ENCODE assay signal across 9 cellular contexts in genomic region chr14:36662543-36663403, GRCh38. TPM values are rescaled to one million over a fixed set of nuclear protein-coding genes. Genes with fewer than 3 reads are reported as not detected.
DNase-seq lines count a peak whose midpoint lies in the region; ATAC-seq, FAIRE-seq and TF ChIP-seq lines count a peak whose summit lies in the region.
"Had no signal": no experiment of that assay in that cellular context is flagged by ENCODE, and none has a peak within 500 bp of the region (broad histone marks: within the 10 kb centered on the region; RNA-seq: fewer than 3 reads in every experiment).

No MANE protein-coding gene starts in this region.

- peak overlapping the region; percentile 59 to 90 for H3K9ac ChIP-seq in K562 (ENCODE audit: insufficient read depth in 1 of 2, low read depth in 2 of 2, low read length in 2 of 2)
- no peak overlapping the region for H3K9ac ChIP-seq in mucosa of rectum (ENCODE audit: low read depth in 1 of 2, low read length in 2 of 2)

- no peaks in the 10 kb centered on the region for H3K27me3 ChIP-seq in K562 (ENCODE audit: control insufficient read depth in 2 of 2, insufficient read depth in 2 of 2, low read length in 2 of 2)
- H3K27me3 ChIP-seq in mucosa of rectum (ENCODE audit: control insufficient read depth in 2 of 2, insufficient read depth in 2 of 2, low read length in 2 of 2): peaks cover 76 to 82% of the 10 kb centered on the region in 2 donors

- no peak for TF ChIP-seq EP300 in K562 (IDR thresholded peaks at IDR 0.05; ENCODE audit: low read length)

- H3K4me3 Mint-ChIP-seq in HFFc6: peak overlapping the region; percentile 89

- WGBS in K562 (ENCODE audit: insufficient coverage, low coverage, missing lambda C conversion rate): 71% methylated on average over 33 of the region's 71 CpGs

- CTCF ChIA-PET in K562 (lab: Yijun Ruan, JAX; ENCODE audit: low intra/inter-chr PET ratio): no interaction called here

- H3K9me3 ChIP-seq in K562 (replicated peaks; ENCODE audit: control insufficient read depth, insufficient read depth, low read depth, low read length): no peaks in the 10 kb centered on the region; the same call in 1 of the 2 replicates
- H3K9me3 ChIP-seq in mucosa of rectum (ENCODE audit: control insufficient read depth in 2 of 2, low read length in 2 of 2): no peaks in the 10 kb centered on the region

- H3K79me2 ChIP-seq in K562 (ENCODE audit: control insufficient read depth, insufficient read depth, low read length): peaks cover 6% of the 10 kb centered on the region; the same call in 2 of the 3 replicates

- no peaks in the 10 kb centered on the region for H4K20me1 ChIP-seq in K562 (replicated peaks; ENCODE audit: control insufficient read depth, insufficient read depth, low read length)

- no peak for TF ChIP-seq POLR2A in K562 (conservative IDR thresholded peaks at IDR 0.05)

- FAIRE-seq in K562 (lab: Jason Lieb, UNC): no peak
- FAIRE-seq: GM19239 had no signal

- peak; percentile 12 for TF ChIP-seq CTCF in AG09309 (IDR thresholded peaks at IDR 0.05; ENCODE audit: control insufficient read depth, insufficient read depth, low read depth, low read length, missing control alignments)
- TF ChIP-seq CTCF in HFFc6 (IDR thresholded peaks at IDR 0.05): no peak
- no peak for TF ChIP-seq CTCF in K562 (IDR thresholded peaks at IDR 0.05 in 2 of 3, conservative IDR thresholded peaks at IDR 0.05 in 1 of 3; ENCODE audit: insufficient read depth in 2 of 3, low read depth in 1 of 3, low read length in 3 of 3)

- H3K4me1 ChIP-seq in K562 (replicated peaks in 1 of 2; ENCODE audit: control insufficient read depth in 2 of 2, insufficient read depth in 2 of 2, low read length in 2 of 2): peaks cover 0 to 21% of the 10 kb centered on the region in 2 experiments; a peak in 2 of 5 replicates
- H3K4me1 ChIP-seq in mucosa of rectum (ENCODE audit: control insufficient read depth in 2 of 2, insufficient read depth in 2 of 2, low read length in 2 of 2): peaks cover 22 to 26% of the 10 kb centered on the region in 2 donors

- H3K9me3 Mint-ChIP-seq in HFFc6: peaks cover 6% of the 10 kb centered on the region; the same call in 1 of the 2 replicates

- H3K9me1 ChIP-seq in K562 (ENCODE audit: control insufficient read depth, insufficient read depth, low read length): no peaks in the 10 kb centered on the region

- BruUV-seq in K562 (replicated peaks; lab: Mats Ljungman, UMichigan): TSS peak; percentile 39

- no peak for TF ChIP-seq RAD21 in K562 (CRISPR knock-in tag; conservative IDR thresholded peaks at IDR 0.05 in 1 of 2, IDR thresholded peaks at IDR 0.05 in 1 of 2)

- H3K4me2 ChIP-seq in K562 (ENCODE audit: insufficient read depth, low read length): peak overlapping the region; percentile 87

- peak overlapping the region; percentile 95 for H2AFZ ChIP-seq in K562 (ENCODE audit: low read depth, low read length)

- peak; percentile 24 for ATAC-seq in K562
- ATAC-seq in GM19452 (IDR thresholded peaks at IDR 0.05; ENCODE audit: unreplicated experiment): no peak

- peaks cover 51% of the 10 kb centered on the region for H3K27me3 Mint-ChIP-seq in HFFc6 (ENCODE audit: insufficient read depth)

- peaks cover 30% of the 10 kb centered on the region for H3K4me1 Mint-ChIP-seq in HFFc6 (ENCODE audit: low read depth)

- POLR2A ChIA-PET in K562 (lab: Yijun Ruan, JAX): no interaction called here

- intact Hi-C loops in K562 (cut with micrococcal nuclease): loop anchor here (10.0 kb wide), 1 partner anchor 102 kb away; no protein-coding TSS in a partner anchor

- H3K36me3 ChIP-seq in K562 (ENCODE audit: control insufficient read depth, insufficient read depth, low read length): peaks cover 13% of the 10 kb centered on the region
- H3K36me3 ChIP-seq in mucosa of rectum (ENCODE audit: control insufficient read depth in 2 of 2, insufficient read depth in 2 of 2, low read length in 2 of 2): no peaks in the 10 kb centered on the region

- in situ Hi-C loops in K562 (cut with MboI): no loop called here

- H3K4me3 ChIP-seq in AG09309 (ENCODE audit: control insufficient read depth, low read depth, low read length) (peak overlapping the region; percentile 68), K562 (peak overlapping the region; percentile 73), mucosa of rectum (ENCODE audit: low read length in 2 of 2) (peak overlapping the region; percentile 9 to 44)

- peaks cover 5% of the 10 kb centered on the region; the same call in 1 of the 2 replicates for H3K36me3 Mint-ChIP-seq in HFFc6 (ENCODE audit: low read depth)

- DNase-seq in AG09309 (ENCODE audit: low read depth) (no peak), HFFc6 (peak; percentile 37), K562 (ENCODE audit: extremely low read depth in 1 of 4, low spot score in 3 of 4) (peak; percentile 12 to 27 (median 16)), HK-2 (ENCODE audit: unreplicated experiment) (no peak), NCI-H1436 (lab: John Stamatoyannopoulos, UW) (no peak)
- DNase-seq in activated CD4-positive, alpha-beta T cell treated with anti-CD3 and anti-CD28 coated beads, Interleukin-2, amount 50 U/mL, for 4 hours: no peak

- H3K27ac Mint-ChIP-seq in HFFc6: no peak overlapping the region

- H3K27ac ChIP-seq in K562 (ENCODE audit: extremely low read depth, low read depth, low read length) (peak overlapping the region; percentile 71), mucosa of rectum (ENCODE audit: low read depth in 2 of 2, low read length in 2 of 2) (no peak overlapping the region)

TF ChIP-seq in K562, 482 proteins besides CTCF, POLR2A, EP300 and RAD21 (continues in another document):
- TF ChIP-seq L3MBTL2 (IDR thresholded peaks at IDR 0.05) (peak; percentile 11; the same call in 1 of the 2 replicates), ZBTB33 (CRISPR knock-in tag; IDR thresholded peaks at IDR 0.05) (peak; percentile 74), E2F6 (IDR thresholded peaks at IDR 0.05; ENCODE audit: borderline replicate concordance in 1 of 2, extremely low read depth in 1 of 2, insufficient read depth in 1 of 2, insufficient read length in 1 of 2, low read depth in 1 of 2, low read length in 1 of 2, poor library complexity in 1 of 2, severe bottlenecking in 1 of 2) (peak in 1 of 2 experiments; percentile 15), NR4A1 (CRISPR knock-in tag; IDR thresholded peaks at IDR 0.05) (no peak), NR4A1 (tag; IDR thresholded peaks at IDR 0.05) (no peak)

RNA-seq across cellular contexts. Expression of gene PAX9, which starts 1.1 kb away (rescaled TPM):
- under 1 TPM in 5 of 6 experiments, not detected in 1; 0.10 to 0.35 (median 0.24) TPM for total RNA-seq in HFFc6 (2021; fragmentation: NEBNext Ultra II Directional; extraction: Animal tissue kit (Norgen Biotek cat#: 25700))
- 4.0 and 4.6 TPM in 2 replicates for total RNA-seq in K562 (2011; cell fraction: chromatin; rRNA removed; ENCODE audit: low replicate concordance)
- total RNA-seq in K562 (2011; cell fraction: nucleolus; rRNA removed): 3.9 and 5.8 TPM in 2 replicates
- total RNA-seq in K562 (2011; cell fraction: nucleoplasm; rRNA removed): 4.2 and 4.9 TPM in 2 replicates
- 1.6 and 2.0 TPM in 2 replicates for total RNA-seq in K562 (2014; rRNA removed)
- total RNA-seq in K562 (2014; rRNA removed; fragmentation: Illumina TruSeq; extraction: Trizol): 0.87 and 1.0 TPM in 2 replicates
- 0.87 and 1.3 TPM in 2 replicates for total RNA-seq in K562 (2015; rRNA removed; fragmentation: Illumina TruSeq; extraction: Trizol)
- total RNA-seq in K562 (2021): 2.4 and 3.4 TPM in 2 replicates
- 1.1 and 1.3 TPM in 2 replicates for polyA plus RNA-seq in K562 (2011; rRNA removed)
- polyA plus RNA-seq in K562 (2011; cell fraction: cytosol; rRNA removed): 1.6 and 6.5 TPM in 2 replicates
- polyA plus RNA-seq in K562 (2011; cell fraction: nucleus; rRNA removed): 2.2 and 4.8 TPM in 2 replicates
- polyA plus RNA-seq in K562 (2012): 2.6 and 3.5 TPM in 2 replicates
- 1.2 and 1.4 TPM in 2 replicates for polyA plus RNA-seq in K562 (2014; fragmentation: Illumina TruSeq; extraction: Trizol)
- 1 to 10 TPM; 1.2 to 2.2 TPM for polyA plus RNA-seq in K562 (2014; fragmentation: Nextera tagmentation; extraction: Ambion mirVana)
- 1.4 and 1.8 TPM in 2 replicates for polyA plus RNA-seq in K562 (2014; rRNA removed)
- polyA minus RNA-seq in K562 (2011; rRNA and poly(A)+ RNA removed): 1.6 and 1.8 TPM in 2 replicates
- 1.8 and 3.6 TPM in 2 replicates for polyA minus RNA-seq in K562 (2011; cell fraction: cytosol; rRNA and poly(A)+ RNA removed)
- 4.8 and 5.1 TPM in 2 replicates for polyA minus RNA-seq in K562 (2011; cell fraction: nucleus; rRNA and poly(A)+ RNA removed)

Comparison
In these comparisons a context has a peak if more than half of its experiments do, and no peak if none do; other contexts are left out.
1. DNase-seq: peak in HFFc6 (single experiment) and K562 (4 of 4); none in AG09309 (single experiment), HK-2 (single experiment), NCI-H1436 (single experiment) and activated CD4-positive, alpha-beta T cell treated with anti-CD3 and anti-CD28 coated beads, Interleukin-2, amount 50 U/mL, for 4 hours (0 of 2).
2. H3K9ac ChIP-seq: peak in K562 (2 of 2); none in mucosa of rectum (0 of 2).
3. Peak in every context shown above with its lines, with median percentiles within 50 percentile points of each other: H3K4me3 ChIP-seq.